ENCODE assay signal across 8 cellular contexts in genomic region chr1:227542153-227543120, GRCh38. TPM values are rescaled to one million over a fixed set of nuclear protein-coding genes. Genes with fewer than 3 reads are reported as not detected.
A peak's percentile ranks its signal among the peaks of the same experiment; 100 is the strongest.
DNase-seq lines count a peak whose midpoint lies in the region; ATAC-seq, FAIRE-seq and TF ChIP-seq lines count a peak whose summit lies in the region.

No MANE protein-coding gene starts in this region.

- H2AK5ac ChIP-seq in H1 (ENCODE audit: low read depth, low read length), result no peak overlapping the region
- no peak overlapping the region for H2AK5ac ChIP-seq in mesendoderm (ENCODE audit: low read length)

- CTCF ChIA-PET in AG04450 (lab: Charles Lee) (interaction anchor here (0.5 to 1.9 kb wide), 20 partner anchors 10 to 916 kb away, joined by 3 to 39 read pairs (median 3); partner anchors contain the start of genes ARF1, WNT9A and ZNF678), H1 (lab: Charles Lee; ENCODE audit: partially characterized antibody) (interaction anchor here (0.6 to 1.9 kb wide), 17 partner anchors 9 to 411 kb away, joined by 3 to 8 read pairs (median 4); partner anchors contain the start of gene ZNF678)

- DNase-seq in AG04450 (ENCODE audit: low read depth, low spot score) (peak; percentile 33), NCI-H524 (lab: John Stamatoyannopoulos, UW) (peak; percentile 64 to 82), H1 (ENCODE audit: low read depth in 1 of 2, low spot score in 2 of 2) (peak; percentile 56 to 93), mesendoderm (peak; percentile 90)
- DNase-seq in activated CD8-positive, alpha-beta memory T cell treated with anti-CD3 and anti-CD28 coated beads for 24 hours, result peak; percentile 95
- DNase-seq in stimulated activated CD8-positive, alpha-beta memory T cell treated with anti-CD3 and anti-CD28 coated beads, Interleukin-12 subunit alpha, Interleukin-12 subunit beta, amount 100 ng/mL, for 1 hour (ENCODE audit: low read depth), result peak; percentile 78

- 0 out of 3 replicates have a peak, but pooled peaks of 1 of the 2 experiments have one; percentile 37 for TF ChIP-seq POLR2A in H1 (IDR thresholded peaks at IDR 0.05; ENCODE audit: control extremely low read depth in 1 of 2, low read depth in 2 of 2, low read length in 2 of 2)

- peaks cover 7% of the 10 kb centered on the region; the same call in 1 of the 2 replicates for H3K23me2 ChIP-seq in H1 (ENCODE audit: low read depth, low read length)

- peak overlapping the region; percentile 86 for H4K5ac ChIP-seq in H1 (ENCODE audit: insufficient read length, low read depth, low read length)
- H4K5ac ChIP-seq in mesendoderm (ENCODE audit: low read length), result no peak overlapping the region

- no peak overlapping the region for H2BK5ac ChIP-seq in H1 (ENCODE audit: low read depth, low read length)
- no peak overlapping the region for H2BK5ac ChIP-seq in mesendoderm (ENCODE audit: low read length)

- peak; percentile 36 to 66; a peak in 3 of 4 replicates for TF ChIP-seq RAD21 in H1 (IDR thresholded peaks at IDR 0.05 in 1 of 2, conservative IDR thresholded peaks at IDR 0.05 in 1 of 2; ENCODE audit: low read depth in 2 of 2, low read length in 2 of 2)

- H3K27ac ChIP-seq in AG04450 (ENCODE audit: low read depth, low read length) (peak overlapping the region; percentile 70), H1 (ENCODE audit: low read depth, low read length) (no peak overlapping the region), mesendoderm (ENCODE audit: low read depth, low read length) (no peak overlapping the region)

- no peaks in the 10 kb centered on the region for H3K36me3 ChIP-seq in H1 (ENCODE audit: control insufficient read depth in 2 of 4, insufficient read depth in 4 of 4, low read length in 3 of 4)
- H3K36me3 ChIP-seq in mesendoderm (ENCODE audit: control insufficient read depth, insufficient read depth, low read length), result no peaks in the 10 kb centered on the region

- H2BK120ac ChIP-seq in H1 (replicated peaks; ENCODE audit: low read depth, low read length) (no peak overlapping the region), mesendoderm (ENCODE audit: low read depth, low read length) (peak overlapping the region; percentile 67)

- H4K20me1 ChIP-seq in H1 (replicated peaks in 1 of 2; ENCODE audit: control insufficient read depth in 1 of 2, insufficient read depth in 2 of 2, low read length in 2 of 2), result no peaks in the 10 kb centered on the region

- H2BK15ac ChIP-seq in H1 (ENCODE audit: low read length), result no peak overlapping the region
- no peak overlapping the region for H2BK15ac ChIP-seq in mesendoderm (replicated peaks; ENCODE audit: low read depth)

- H3K4ac ChIP-seq in H1 (replicated peaks; ENCODE audit: insufficient read length, low read depth, low read length), result no peak overlapping the region
- peak overlapping the region; percentile 48 for H3K4ac ChIP-seq in mesendoderm (ENCODE audit: low read depth, low read length)

- peak overlapping the region; percentile 30 for H4K91ac ChIP-seq in H1 (replicated peaks; ENCODE audit: insufficient read length, low read length)

- no peak overlapping the region for H2BK20ac ChIP-seq in H1 (ENCODE audit: low read length)

- WGBS in H1 (ENCODE audit: extremely low coverage in 1 of 2, insufficient coverage in 1 of 2, insufficient read length in 1 of 2, insufficient replicate concordance in 2 of 2, low coverage in 1 of 2, low lambda C conversion rate in 2 of 2, missing lambda C conversion rate in 1 of 2), 2 experiments, result 5% methylated on average over 59 of the region's 84 CpGs; no CpG with 5 or more reads in 1 of the 2 experiments
- WGBS in mesendoderm (ENCODE audit: extremely low coverage, insufficient coverage, low lambda C conversion rate), result no CpG with 5 or more reads among the region's 84 CpGs

- TF ChIP-seq CTCF in AG04450 (IDR thresholded peaks at IDR 0.05; ENCODE audit: low read depth, low read length), result peak; percentile 63
- peak; percentile 83 to 92 (median 91) for TF ChIP-seq CTCF in H1 (IDR thresholded peaks at IDR 0.05; ENCODE audit: control extremely low read depth in 1 of 3, insufficient read depth in 1 of 3, low read depth in 1 of 3, low read length in 3 of 3)

- H3K79me2 ChIP-seq in H1 (ENCODE audit: control insufficient read depth in 1 of 2, insufficient read depth in 2 of 2, low read length in 2 of 2), result no peaks in the 10 kb centered on the region
- H3K79me2 ChIP-seq in mesendoderm (ENCODE audit: control insufficient read depth, insufficient read depth, low read length), result no peaks in the 10 kb centered on the region

- ATAC-seq in GM18873 (IDR thresholded peaks at IDR 0.05; ENCODE audit: low FRiP score, unreplicated experiment), result peak; percentile 84
- peak; percentile 97 for ATAC-seq in HG03135 (IDR thresholded peaks at IDR 0.05; ENCODE audit: unreplicated experiment)

- POLR2A ChIA-PET in AG04450 (lab: Yijun Ruan, JAX), result interaction anchor here (2.3 kb wide), 1 partner anchor 21 kb away, joined by 11 read pairs; the partner anchor contains the start of gene ZNF678
- POLR2A ChIA-PET in H1 (lab: Charles Lee; ENCODE audit: partially characterized antibody), result interaction anchor here (0.5 to 1.5 kb wide), 5 partner anchors 21 to 157 kb away, joined by 3 to 4 read pairs (median 3); partner anchors contain the start of gene ZNF678

- H3K4me3 ChIP-seq in AG04450 (ENCODE audit: low read depth, low read length) (peak overlapping the region; percentile 67), H1 (ENCODE audit: extremely low read depth in 1 of 4, insufficient read depth in 2 of 4, low read depth in 3 of 4, low read length in 4 of 4) (peak overlapping the region; percentile 58 to 67 (median 62)), mesendoderm (ENCODE audit: low read length) (peak overlapping the region; percentile 39)

- no peaks in the 10 kb centered on the region for H3K27me3 ChIP-seq in AG04450 (ENCODE audit: control insufficient read depth, insufficient read depth, low read length)
- peaks cover 3 to 14% (median 13%) of the 10 kb centered on the region in 4 experiments; a peak in 6 of 7 replicates for H3K27me3 ChIP-seq in H1 (replicated peaks in 1 of 4; ENCODE audit: control insufficient read depth in 3 of 4, extremely low read depth in 1 of 4, insufficient read depth in 3 of 4, low read length in 3 of 4)
- peaks cover 3% of the 10 kb centered on the region for H3K27me3 ChIP-seq in mesendoderm (ENCODE audit: insufficient read depth, low read length, poor library complexity)

- H2BK12ac ChIP-seq in H1 (ENCODE audit: low read depth, low read length), result no peak overlapping the region

- H3K4me2 ChIP-seq in H1 (ENCODE audit: insufficient read depth in 1 of 2, low read depth in 2 of 2, low read length in 2 of 2) (peak overlapping the region; percentile 66 to 91), mesendoderm (ENCODE audit: low read length) (peak overlapping the region; percentile 86)

- peaks cover 0 to 6% (median 0%) of the 10 kb centered on the region in 4 experiments; a peak in 2 of 7 replicates for H3K4me1 ChIP-seq in H1 (replicated peaks in 1 of 4; ENCODE audit: control insufficient read depth in 3 of 4, insufficient read depth in 4 of 4, low read length in 3 of 4)
- no peaks in the 10 kb centered on the region for H3K4me1 ChIP-seq in mesendoderm (ENCODE audit: control insufficient read depth, low read depth, low read length)

- FAIRE-seq in H1 (lab: Jason Lieb, UNC), result no peak

- H3K9ac ChIP-seq in H1 (replicated peaks in 1 of 4; ENCODE audit: extremely low read depth in 1 of 4, low read depth in 3 of 4, low read length in 3 of 4) (peak overlapping the region in 1 of 4 experiments; percentile 20; a peak in 3 of 7 replicates), mesendoderm (ENCODE audit: low read length) (peak overlapping the region; percentile 73)

- peak overlapping the region; percentile 95; the same call in 1 of the 2 replicates for H2AFZ ChIP-seq in H1 (ENCODE audit: low read length)

- H3K9me3 ChIP-seq in AG04450 (ENCODE audit: control insufficient read depth, insufficient read depth, low read length) (peaks cover 7% of the 10 kb centered on the region; the same call in 1 of the 2 replicates), H1 (ENCODE audit: insufficient read depth in 2 of 2, low read depth in 1 of 2, low read length in 1 of 2) (peaks cover 1 to 6% of the 10 kb centered on the region in 2 experiments; a peak in 1 of 4 replicates)

- H3K14ac ChIP-seq in H1 (ENCODE audit: insufficient read length), result no peak overlapping the region

- H4K8ac ChIP-seq in H1 (ENCODE audit: extremely low read depth, insufficient read depth, low read length), result peak overlapping the region; percentile 91
- peak overlapping the region; percentile 30 for H4K8ac ChIP-seq in mesendoderm (ENCODE audit: low read depth, low read length)

- H3K56ac ChIP-seq in H1 (replicated peaks; ENCODE audit: insufficient read length, low read depth, low read length) (no peak overlapping the region), mesendoderm (ENCODE audit: low read length) (peak overlapping the region; percentile 82)

- H3K18ac ChIP-seq in H1 (ENCODE audit: extremely low read depth, low read length) (peak overlapping the region; percentile 83), mesendoderm (ENCODE audit: low read length) (peak overlapping the region; percentile 95)

- H3K23ac ChIP-seq in H1 (ENCODE audit: insufficient read length) (no peak overlapping the region), mesendoderm (ENCODE audit: low read length) (peak overlapping the region; percentile 94)

- H3K79me1 ChIP-seq in H1 (ENCODE audit: low read depth, low read length) (no peaks in the 10 kb centered on the region), mesendoderm (ENCODE audit: low read length) (no peaks in the 10 kb centered on the region)

- no peak for TF ChIP-seq EP300 in H1 (IDR thresholded peaks at IDR 0.05; ENCODE audit: borderline replicate concordance in 1 of 2, low read depth in 2 of 2, low read length in 2 of 2)

TF ChIP-seq in H1, 55 proteins besides CTCF, POLR2A, EP300 and RAD21 (continues in another document):
- peak; percentile 43; the same call in 1 of the 2 replicates for TF ChIP-seq BACH1 (IDR thresholded peaks at IDR 0.05; ENCODE audit: low read length)
- no peak for TF ChIP-seq NANOG (IDR thresholded peaks at IDR 0.05; ENCODE audit: insufficient read depth, low read depth, low read length, poor library complexity, severe bottlenecking)
- no peak for TF ChIP-seq SRF (IDR thresholded peaks at IDR 0.05; ENCODE audit: low read depth, low read length)
- TF ChIP-seq CBX8 (IDR thresholded peaks at IDR 0.05; ENCODE audit: borderline replicate concordance, low read depth, low read length), result no peak

RNA-seq across cellular contexts. Expression of gene ZNF678, which starts 20.9 kb away (rescaled TPM):
- 2.8 and 3.7 TPM in 2 replicates for polyA plus RNA-seq in AG04450 (2011; rRNA removed)
- 7.6 and 11.8 TPM in 2 replicates for polyA minus RNA-seq in AG04450 (2011; rRNA and poly(A)+ RNA removed)
- total RNA-seq in H1 (2021; fragmentation: NEBNext Ultra II Directional; extraction: Animal tissue kit (Norgen Biotek cat#: 25700)), result 28.3 and 30.6 TPM in 2 replicates
- 5.3 and 6.9 TPM in 2 replicates for polyA plus RNA-seq in H1 (2011; rRNA removed)
- 7.4 TPM for polyA plus RNA-seq in H1 (2011; cell fraction: cytosol; rRNA removed)
- polyA plus RNA-seq in H1 (2011; cell fraction: nucleus; rRNA removed), result 16.5 TPM
- polyA plus RNA-seq in H1 (2012, experiment 1 of 2), result 8.3 to 12.3 TPM (median 9.9 TPM) in 4 replicates
- 0.31 TPM for polyA plus RNA-seq in H1 (2012, experiment 2 of 2)
- polyA plus RNA-seq in H1 (2013, experiment 1 of 2), result 16.9 TPM
- 15.3 TPM for polyA plus RNA-seq in H1 (2013, experiment 2 of 2)
- 66.8 and 88.5 TPM in 2 replicates for polyA minus RNA-seq in H1 (2011; rRNA and poly(A)+ RNA removed)
- polyA minus RNA-seq in H1 (2011; cell fraction: cytosol; rRNA and poly(A)+ RNA removed), result 22.9 TPM
- polyA minus RNA-seq in H1 (2011; cell fraction: nucleus; rRNA and poly(A)+ RNA removed), result 190 TPM
- polyA plus RNA-seq in mesendoderm (2013, experiment 1 of 2), result 17.2 TPM
- polyA plus RNA-seq in mesendoderm (2013, experiment 2 of 2), result 16.6 TPM

Comparison
In these comparisons a context has a peak if more than half of its experiments do, and no peak if none do; other contexts are left out.
1. DNase-seq: peak in every context shown above with its lines; median percentile 95 in activated CD8-positive, alpha-beta memory T cell treated with anti-CD3 and anti-CD28 coated beads for 24 hours; 90 in mesendoderm; 78 in stimulated activated CD8-positive, alpha-beta memory T cell treated with anti-CD3 and anti-CD28 coated beads, Interleukin-12 subunit alpha, Interleukin-12 subunit beta, amount 100 ng/mL, for 1 hour; 74 in H1; 73 in NCI-H524; 33 in AG04450.